17 cellular contexts compared by ENCODE assay signal in genomic region chr3:164332856-164333802, GRCh38.
DNase-seq lines count a peak whose midpoint lies in the region; ATAC-seq, FAIRE-seq and TF ChIP-seq lines count a peak whose summit lies in the region.
"Had no signal": no experiment of that assay in that cellular context is flagged by ENCODE, and none has a peak within 500 bp of the region (broad histone marks: within the 10 kb centered on the region; RNA-seq: fewer than 3 reads in every experiment).

No MANE protein-coding gene starts in this region.

- WGBS in HUES64: 35% methylated on average over 8 of the region's 10 CpGs
- WGBS in gastroesophageal sphincter (ENCODE audit: low coverage in 1 of 2), 2 donors: 26 to 47% methylated on average over 8 of the region's 10 CpGs
- WGBS in small intestine, 3 donors: 23 to 37% (median 34%) methylated on average over 10 of the region's 10 CpGs

- peaks cover 29% of the 10 kb centered on the region for H3K4me1 ChIP-seq in HUES64 (ENCODE audit: insufficient read depth, low read length)
- H3K4me1 ChIP-seq in astrocyte (ENCODE audit: insufficient read depth, low read length): no peaks in the 10 kb centered on the region
- no peaks in the 10 kb centered on the region for H3K4me1 ChIP-seq in gastroesophageal sphincter
- H3K4me1 ChIP-seq in small intestine (ENCODE audit: control insufficient read depth in 2 of 2, insufficient read depth in 1 of 2, low read depth in 1 of 2, low read length in 1 of 2): no peaks in the 10 kb centered on the region
- H3K4me1 ChIP-seq: gastrocnemius medialis, left lung had no signal

- peak overlapping the region; percentile 15 for H3K4me2 ChIP-seq in astrocyte (ENCODE audit: low read length)

- in situ Hi-C loops in GM13976 (cut with MboI; ENCODE audit: low sequenced_read_pairs, unreplicated experiment): no loop called here

- TF ChIP-seq POLR2A in gastroesophageal sphincter (IDR thresholded peaks at IDR 0.05): no peak

- peaks cover 3% of the 10 kb centered on the region for H3K9me3 Mint-ChIP-seq in astrocyte (ENCODE audit: unreplicated experiment)

- H3K27ac ChIP-seq in HUES64 (ENCODE audit: low read depth, low read length) (peak overlapping the region; percentile 96), astrocyte (ENCODE audit: low read depth, low read length) (no peak overlapping the region), gastroesophageal sphincter (no peak overlapping the region), small intestine (ENCODE audit: low read depth in 1 of 2, low read length in 1 of 2) (no peak overlapping the region)
- H3K27ac ChIP-seq: gastrocnemius medialis, left lung had no signal

- H3K4me3 ChIP-seq in HUES64 (ENCODE audit: low read length) (peak overlapping the region; percentile 0; the same call in 1 of the 2 replicates), astrocyte (ENCODE audit: insufficient read depth, low read depth, low read length) (no peak overlapping the region), gastroesophageal sphincter (no peak overlapping the region), small intestine (ENCODE audit: low read depth in 1 of 2, low read length in 2 of 2) (no peak overlapping the region)
- H3K4me3 ChIP-seq: gastrocnemius medialis, left lung had no signal

- no peaks in the 10 kb centered on the region for H3K36me3 Mint-ChIP-seq in astrocyte (ENCODE audit: low read depth, unreplicated experiment)
- H3K36me3 Mint-ChIP-seq: activated naive CD4-positive, alpha-beta T cell treated with anti-CD3 and anti-CD28 coated beads, Interleukin-2, amount 50 U/mL, for 72 hours had no signal

- H3K27me3 ChIP-seq in HUES64 (ENCODE audit: insufficient read depth, low read length): no peaks in the 10 kb centered on the region
- H3K27me3 ChIP-seq in astrocyte (ENCODE audit: insufficient read depth, low read length): no peaks in the 10 kb centered on the region
- H3K27me3 ChIP-seq in gastroesophageal sphincter: no peaks in the 10 kb centered on the region
- H3K27me3 ChIP-seq in small intestine (ENCODE audit: control insufficient read depth in 2 of 2, insufficient read depth in 2 of 2, low read length in 2 of 2): no peaks in the 10 kb centered on the region
- H3K27me3 ChIP-seq: gastrocnemius medialis, left lung had no signal

- no peak for FAIRE-seq in astrocyte (lab: Jason Lieb, UNC)
- FAIRE-seq in small intestine (lab: Jason Lieb, UNC): no peak
- FAIRE-seq: TTC549 had no signal

- DNase-seq in astrocyte (ENCODE audit: low read depth): peak; percentile 13
- DNase-seq in iPS-NIHi7 (ENCODE audit: extremely low spot score): peak; percentile 25
- DNase-seq in retina: peak; percentile 3
- no peak for DNase-seq in GM13976 (ENCODE audit: low spot score)
- no peak for DNase-seq in small intestine
- DNase-seq: C1 segment of cervical spinal cord, gastrocnemius medialis, GF-D8, left lung, NCI-H1105, NCI-H774, Right ventricle myocardium superior had no signal

- no peaks in the 10 kb centered on the region for H3K9me3 ChIP-seq in HUES64 (ENCODE audit: insufficient read depth, low read depth, low read length)
- H3K9me3 ChIP-seq in astrocyte (ENCODE audit: insufficient read depth, low read depth, low read length): no peaks in the 10 kb centered on the region
- no peaks in the 10 kb centered on the region for H3K9me3 ChIP-seq in gastroesophageal sphincter
- no peaks in the 10 kb centered on the region for H3K9me3 ChIP-seq in small intestine (ENCODE audit: control insufficient read depth, low read depth)
- H3K9me3 ChIP-seq: gastrocnemius medialis had no signal

- H3K9ac ChIP-seq in HUES64 (ENCODE audit: low read depth, low read length) (peak overlapping the region; percentile 71; the same call in 1 of the 2 replicates), astrocyte (ENCODE audit: low read length) (no peak overlapping the region)

- H3K4me1 Mint-ChIP-seq in astrocyte (ENCODE audit: low read depth, unreplicated experiment): peaks cover 13% of the 10 kb centered on the region

- no peak for TF ChIP-seq EP300 in gastroesophageal sphincter (IDR thresholded peaks at IDR 0.05)

- TF ChIP-seq CTCF in astrocyte (IDR thresholded peaks at IDR 0.05; ENCODE audit: insufficient read depth, low read depth, low read length) (no peak), gastroesophageal sphincter (IDR thresholded peaks at IDR 0.05) (no peak), GM13976 (IDR thresholded peaks at IDR 0.05; ENCODE audit: borderline replicate concordance, control extremely low read depth, extremely low read depth, insufficient read depth, missing control alignments) (no peak)

- no peak overlapping the region for H3K4me3 Mint-ChIP-seq in astrocyte (ENCODE audit: unreplicated experiment)
- H3K4me3 Mint-ChIP-seq: natural killer cell treated with Interleukin-12 subunit alpha and Interleukin-12 subunit beta and Interleukin-15 and Interleukin-18, amount 100 ng/mL, for 72 hours had no signal

- no peaks in the 10 kb centered on the region for H4K20me1 ChIP-seq in astrocyte (ENCODE audit: insufficient read depth, low read length)

- H3K36me3 ChIP-seq in HUES64 (ENCODE audit: insufficient read depth, low read length) (no peaks in the 10 kb centered on the region), astrocyte (ENCODE audit: insufficient read depth, low read length) (no peaks in the 10 kb centered on the region), gastroesophageal sphincter (no peaks in the 10 kb centered on the region), small intestine (ENCODE audit: control insufficient read depth in 2 of 2, insufficient read depth in 2 of 2, low read length in 2 of 2) (no peaks in the 10 kb centered on the region)
- H3K36me3 ChIP-seq: gastrocnemius medialis, left lung had no signal

- peak overlapping the region; percentile 87 for H3K27ac Mint-ChIP-seq in astrocyte (ENCODE audit: unreplicated experiment)
- H3K27ac Mint-ChIP-seq: activated naive CD4-positive, alpha-beta T cell treated with anti-CD3 and anti-CD28 coated beads, Interleukin-2, amount 50 U/mL, for 72 hours; natural killer cell treated with Interleukin-12 subunit alpha and Interleukin-12 subunit beta and Interleukin-15 and Interleukin-18, amount 100 ng/mL, for 72 hours had no signal

- H3K27me3 Mint-ChIP-seq in astrocyte (ENCODE audit: low read depth, unreplicated experiment): no peaks in the 10 kb centered on the region
- H3K27me3 Mint-ChIP-seq: natural killer cell treated with Interleukin-12 subunit alpha and Interleukin-12 subunit beta and Interleukin-15 and Interleukin-18, amount 100 ng/mL, for 72 hours had no signal

- peak overlapping the region; percentile 34 for H2AFZ ChIP-seq in astrocyte (ENCODE audit: low read depth, low read length)

- no peaks in the 10 kb centered on the region for H3K79me2 ChIP-seq in astrocyte (ENCODE audit: insufficient read depth, low read length)

- ATAC-seq in gastroesophageal sphincter: no peak
- ATAC-seq: activated naive CD4-positive, alpha-beta T cell treated with anti-CD3 and anti-CD28 coated beads, Interleukin-2, amount 50 U/mL, for 72 hours; gastrocnemius medialis; left lung; natural killer cell treated with Interleukin-12 subunit alpha and Interleukin-12 subunit beta and Interleukin-15 and Interleukin-18, amount 100 ng/mL, for 72 hours had no signal

Comparison
In these comparisons a context has a peak if more than half of its experiments do, and no peak if none do; other contexts are left out.
1. DNase-seq: peak in astrocyte (single experiment), iPS-NIHi7 (single experiment) and retina (single experiment); none in GM13976 (single experiment) and small intestine (single experiment).